20 cellular contexts compared by ENCODE assay signal in genomic region chr3:194565597-194566190, GRCh38.
A peak's percentile ranks its signal among the peaks of the same experiment; 100 is the strongest.
DNase-seq lines count a peak whose midpoint lies in the region; ATAC-seq, FAIRE-seq and TF ChIP-seq lines count a peak whose summit lies in the region.
"Had no signal": no experiment of that assay in that cellular context is flagged by ENCODE, and none has a peak within 500 bp of the region (broad histone marks: within the 10 kb centered on the region; RNA-seq: fewer than 3 reads in every experiment).

No MANE protein-coding gene starts in this region.

- DNase-seq in AG09319 (ENCODE audit: extremely low read depth, low read depth) (peak; percentile 11), IMR-90 (peak; percentile 76), H1 (ENCODE audit: low read depth in 1 of 2, low spot score in 2 of 2) (no peak), mesothelial cell of epicardium (ENCODE audit: low spot score in 2 of 2, unreplicated experiment in 2 of 2) (no peak), sigmoid colon (no peak), NOMO-1 (lab: John Stamatoyannopoulos, UW; ENCODE audit: unreplicated experiment in 2 of 2) (no peak)
- no peak for DNase-seq in activated CD8-positive, alpha-beta T cell treated with anti-CD3 and anti-CD28 coated beads for 36 hours
- DNase-seq: activated CD4-positive, alpha-beta memory T cell treated with anti-CD3 and anti-CD28 coated beads for 36 hours; activated T-cell treated with anti-CD3 and anti-CD28 coated beads, Interleukin-2, amount 50 U/mL, for 4 hours; effector CD4-positive, alpha-beta T cell; GOT3; left lung; NCI-H2171 treated with DMSO at 0.1 percent for 48 hours; T-helper 1 cell had no signal

- H3K27ac ChIP-seq in IMR-90 (ENCODE audit: insufficient read depth, low read length) = peak overlapping the region; percentile 98
- no peak overlapping the region for H3K27ac ChIP-seq in H1 (ENCODE audit: low read depth, low read length)
- H3K27ac ChIP-seq in sigmoid colon = no peak overlapping the region
- H3K27ac ChIP-seq: left lung, pancreas, suprapubic skin had no signal

- H3K27me3 Mint-ChIP-seq in mesothelial cell of epicardium (ENCODE audit: low read depth) = peaks cover 16% of the 10 kb centered on the region
- H3K27me3 Mint-ChIP-seq in activated CD8-positive, alpha-beta T cell treated with anti-CD3 and anti-CD28 coated beads for 36 hours = peaks cover 12% of the 10 kb centered on the region
- H3K27me3 Mint-ChIP-seq: activated naive CD4-positive, alpha-beta T cell treated with anti-CD3 and anti-CD28 coated beads, Interleukin-2, amount 50 U/mL, for 24 hours had no signal

- dilution Hi-C loops in IMR-90 (cut with HindIII; ENCODE audit: low sequenced_read_pairs, unreplicated experiment) = no loop called here

- ATAC-seq in IMR-90 (ENCODE audit: low read depth) (peak; percentile 66), HG02852 (IDR thresholded peaks at IDR 0.05; ENCODE audit: unreplicated experiment) (no peak)
- no peak for ATAC-seq in activated CD8-positive, alpha-beta T cell treated with anti-CD3 and anti-CD28 coated beads for 36 hours
- ATAC-seq: activated T-cell treated with anti-CD3 and anti-CD28 coated beads, Interleukin-2, amount 50 U/mL, for 4 hours; GM12878; left lung; pancreas had no signal

- H3K4me3 ChIP-seq in IMR-90 (ENCODE audit: insufficient read depth, low read depth, low read length) (no peak overlapping the region), H1 (ENCODE audit: extremely low read depth in 1 of 4, insufficient read depth in 2 of 4, low read depth in 3 of 4, low read length in 4 of 4) (no peak overlapping the region), sigmoid colon (no peak overlapping the region)
- H3K4me3 ChIP-seq: GM12878, left lung, pancreas, suprapubic skin had no signal

- no peaks in the 10 kb centered on the region for H3K36me3 ChIP-seq in IMR-90 (ENCODE audit: control insufficient read depth, insufficient read depth, low read length)
- no peaks in the 10 kb centered on the region for H3K36me3 ChIP-seq in H1 (ENCODE audit: control insufficient read depth in 2 of 4, insufficient read depth in 4 of 4, low read length in 3 of 4)
- H3K36me3 ChIP-seq in sigmoid colon = no peaks in the 10 kb centered on the region
- H3K36me3 ChIP-seq: left lung, pancreas, suprapubic skin had no signal

- no peak for FAIRE-seq in H1 (lab: Jason Lieb, UNC)
- FAIRE-seq: GM12878, pancreas, RCC 7860 had no signal

- H3K23ac ChIP-seq in IMR-90 (ENCODE audit: low read depth, low read length) (peak overlapping the region; percentile 95), H1 (ENCODE audit: insufficient read length) (no peak overlapping the region)

- no peak for TF ChIP-seq EP300 in H1 (IDR thresholded peaks at IDR 0.05; ENCODE audit: borderline replicate concordance in 1 of 2, low read depth in 2 of 2, low read length in 2 of 2)
- no peak for TF ChIP-seq EP300 in sigmoid colon (IDR thresholded peaks at IDR 0.05)

- H2AFZ ChIP-seq in IMR-90 (replicated peaks; ENCODE audit: low read length, poor library complexity) (peak overlapping the region; percentile 29), H1 (ENCODE audit: low read length) (no peak overlapping the region)

- H4K8ac ChIP-seq in IMR-90 (ENCODE audit: low read depth in 2 of 2, low read length in 2 of 2) (peak overlapping the region; percentile 80 to 88), H1 (ENCODE audit: extremely low read depth, insufficient read depth, low read length) (no peak overlapping the region)

- H2BK20ac ChIP-seq in IMR-90 (ENCODE audit: low read depth, low read length) (peak overlapping the region; percentile 99), H1 (ENCODE audit: low read length) (0 out of 2 replicates have a peak overlapping the region, but pooled peaks have one; percentile 34)

- no peak for TF ChIP-seq CTCF in AG09319 (IDR thresholded peaks at IDR 0.05; ENCODE audit: low read depth, low read length)
- TF ChIP-seq CTCF in IMR-90 (conservative IDR thresholded peaks at IDR 0.05; ENCODE audit: low read depth, low read length) = no peak
- no peak for TF ChIP-seq CTCF in H1 (IDR thresholded peaks at IDR 0.05; ENCODE audit: control extremely low read depth in 1 of 3, insufficient read depth in 1 of 3, low read depth in 1 of 3, low read length in 3 of 3)
- TF ChIP-seq CTCF in mesothelial cell of epicardium (IDR thresholded peaks at IDR 0.05; ENCODE audit: unreplicated experiment) = no peak
- TF ChIP-seq CTCF in sigmoid colon (IDR thresholded peaks at IDR 0.05) = no peak
- no peak for TF ChIP-seq CTCF in activated CD8-positive, alpha-beta T cell treated with anti-CD3 and anti-CD28 coated beads for 36 hours (IDR thresholded peaks at IDR 0.05)

- H4K5ac ChIP-seq in IMR-90 (ENCODE audit: low read depth, low read length) (peak overlapping the region; percentile 98), H1 (ENCODE audit: insufficient read length, low read depth, low read length) (no peak overlapping the region)

- H3K18ac ChIP-seq in IMR-90 (ENCODE audit: low read depth, low read length) = peak overlapping the region; percentile 97
- no peak overlapping the region for H3K18ac ChIP-seq in H1 (ENCODE audit: extremely low read depth, low read length)

- H2BK120ac ChIP-seq in IMR-90 (ENCODE audit: low read depth, low read length) = peak overlapping the region; percentile 96
- H2BK120ac ChIP-seq in H1 (replicated peaks; ENCODE audit: low read depth, low read length) = no peak overlapping the region

- peak overlapping the region; percentile 59 for H3K27ac Mint-ChIP-seq in mesothelial cell of epicardium
- no peak overlapping the region for H3K27ac Mint-ChIP-seq in activated CD8-positive, alpha-beta T cell treated with anti-CD3 and anti-CD28 coated beads for 36 hours
- H3K27ac Mint-ChIP-seq: activated CD4-positive, alpha-beta memory T cell treated with anti-CD3 and anti-CD28 coated beads for 36 hours; activated naive CD4-positive, alpha-beta T cell treated with anti-CD3 and anti-CD28 coated beads, Interleukin-2, amount 50 U/mL, for 24 hours had no signal

- intact Hi-C loops in IMR-90 (cut with micrococcal nuclease) (no loop called here), sigmoid colon (cut with DNase I) (no loop called here)
- intact Hi-C loops in activated CD8-positive, alpha-beta T cell treated with anti-CD3 and anti-CD28 coated beads for 36 hours (cut with micrococcal nuclease) = no loop called here

- H3K79me2 ChIP-seq in H1 (ENCODE audit: control insufficient read depth in 1 of 2, insufficient read depth in 2 of 2, low read length in 2 of 2) = no peaks in the 10 kb centered on the region

- H3K4me2 ChIP-seq in IMR-90 (ENCODE audit: low read depth, low read length) (peak overlapping the region; percentile 82), H1 (ENCODE audit: insufficient read depth in 1 of 2, low read depth in 2 of 2, low read length in 2 of 2) (no peak overlapping the region)

- H3K4me3 Mint-ChIP-seq in mesothelial cell of epicardium = no peak overlapping the region
- H3K4me3 Mint-ChIP-seq in activated CD8-positive, alpha-beta T cell treated with anti-CD3 and anti-CD28 coated beads for 36 hours = no peak overlapping the region
- H3K4me3 Mint-ChIP-seq: activated CD4-positive, alpha-beta memory T cell treated with anti-CD3 and anti-CD28 coated beads for 36 hours; activated naive CD4-positive, alpha-beta T cell treated with anti-CD3 and anti-CD28 coated beads, Interleukin-2, amount 50 U/mL, for 24 hours; activated T-cell treated with anti-CD3 and anti-CD28 coated beads, Interleukin-2, amount 50 U/mL, for 4 hours had no signal

- H3K27me3 ChIP-seq in IMR-90 (ENCODE audit: control insufficient read depth, insufficient read depth, low read length) (no peaks in the 10 kb centered on the region), H1 (replicated peaks in 1 of 4; ENCODE audit: control insufficient read depth in 3 of 4, extremely low read depth in 1 of 4, insufficient read depth in 3 of 4, low read length in 3 of 4) (peaks cover 0 to 3% (median 0%) of the 10 kb centered on the region in 4 experiments; a peak in 1 of 7 replicates), sigmoid colon (no peaks in the 10 kb centered on the region)
- H3K27me3 ChIP-seq: pancreas, suprapubic skin had no signal

- no peak for TF ChIP-seq POLR2A in IMR-90 (IDR thresholded peaks at IDR 0.05; ENCODE audit: low read depth, low read length)
- no peak for TF ChIP-seq POLR2A in H1 (IDR thresholded peaks at IDR 0.05; ENCODE audit: control extremely low read depth in 1 of 2, low read depth in 2 of 2, low read length in 2 of 2)
- no peak for TF ChIP-seq POLR2A in sigmoid colon (IDR thresholded peaks at IDR 0.05)

- WGBS in IMR-90 (ENCODE audit: extremely low coverage in 2 of 2, insufficient read length in 1 of 2), 2 experiments = 79% methylated on average over 2 of the region's 9 CpGs; no CpG with 5 or more reads in 1 of the 2 experiments
- 81% methylated on average over 9 of the region's 9 CpGs; no CpG with 5 or more reads in 1 of the 2 experiments for WGBS in H1 (ENCODE audit: extremely low coverage in 1 of 2, insufficient coverage in 1 of 2, insufficient read length in 1 of 2, insufficient replicate concordance in 2 of 2, low coverage in 1 of 2, low lambda C conversion rate in 2 of 2, missing lambda C conversion rate in 1 of 2), 2 experiments
- 78 to 84% methylated on average over 9 of the region's 9 CpGs for WGBS in sigmoid colon, 2 donors

- no peaks in the 10 kb centered on the region; a peak in 1 of 4 replicates for H3K79me1 ChIP-seq in IMR-90 (ENCODE audit: low read depth in 1 of 2, low read length in 2 of 2)
- H3K79me1 ChIP-seq in H1 (ENCODE audit: low read depth, low read length) = no peaks in the 10 kb centered on the region

- CTCF ChIA-PET in IMR-90 (lab: Yijun Ruan, JAX) (no interaction called here), H1 (lab: Charles Lee; ENCODE audit: partially characterized antibody) (interaction anchor here (0.8 to 2.0 kb wide), 4 partner anchors 9 to 224 kb away, joined by 3 to 7 read pairs (median 4); no protein-coding TSS in a partner anchor)
- CTCF ChIA-PET in activated CD8-positive, alpha-beta T cell treated with anti-CD3 and anti-CD28 coated beads for 36 hours (lab: Charles Lee) = interaction anchor here (1.3 kb wide), 1 partner anchor 29 kb away, joined by 4 read pairs; no protein-coding TSS in a partner anchor

- H2AK9ac ChIP-seq in IMR-90 (replicated peaks; ENCODE audit: low read depth, low read length, poor library complexity) = peak overlapping the region; percentile 83

- H3K36me3 Mint-ChIP-seq in mesothelial cell of epicardium = no peaks in the 10 kb centered on the region
- H3K36me3 Mint-ChIP-seq in activated CD8-positive, alpha-beta T cell treated with anti-CD3 and anti-CD28 coated beads for 36 hours (ENCODE audit: low read depth) = no peaks in the 10 kb centered on the region
- H3K36me3 Mint-ChIP-seq: activated CD4-positive, alpha-beta memory T cell treated with anti-CD3 and anti-CD28 coated beads for 36 hours; activated naive CD4-positive, alpha-beta T cell treated with anti-CD3 and anti-CD28 coated beads, Interleukin-2, amount 50 U/mL, for 24 hours had no signal

- BruUV-seq in IMR-90 (replicated peaks; lab: Mats Ljungman, UMichigan) = no TSS peak

- H2BK12ac ChIP-seq in H1 (ENCODE audit: low read depth, low read length) = 0 out of 2 replicates have a peak overlapping the region, but pooled peaks have one; percentile 63

- H3K4me1 Mint-ChIP-seq in mesothelial cell of epicardium = peaks cover 29% of the 10 kb centered on the region
- H3K4me1 Mint-ChIP-seq in activated CD8-positive, alpha-beta T cell treated with anti-CD3 and anti-CD28 coated beads for 36 hours (ENCODE audit: low read depth) = peaks cover 5% of the 10 kb centered on the region

- in situ Hi-C loops in IMR-90 (cut with MboI; ENCODE audit: low sequenced_read_pairs) = no loop called here

- peaks cover 12% of the 10 kb centered on the region for H3K9me1 ChIP-seq in IMR-90 (ENCODE audit: insufficient read depth, low read length)

- H3K4me1 ChIP-seq in IMR-90 (ENCODE audit: control insufficient read depth, insufficient read depth, low read length) (peaks cover 10% of the 10 kb centered on the region), H1 (replicated peaks in 1 of 4; ENCODE audit: control insufficient read depth in 3 of 4, insufficient read depth in 4 of 4, low read length in 3 of 4) (peaks cover 0 to 4% (median 0%) of the 10 kb centered on the region in 4 experiments; a peak in 2 of 7 replicates), sigmoid colon (no peaks in the 10 kb centered on the region)
- H3K4me1 ChIP-seq: pancreas, suprapubic skin had no signal

- peaks cover 2% of the 10 kb centered on the region; the same call in 1 of the 2 replicates for H3K9me3 ChIP-seq in IMR-90 (ENCODE audit: control insufficient read depth, insufficient read depth, low read length)
- no peaks in the 10 kb centered on the region for H3K9me3 ChIP-seq in H1 (ENCODE audit: insufficient read depth in 2 of 2, low read depth in 1 of 2, low read length in 1 of 2)
- H3K9me3 ChIP-seq in sigmoid colon = no peaks in the 10 kb centered on the region
- H3K9me3 ChIP-seq: left lung, pancreas, suprapubic skin had no signal

- no peaks in the 10 kb centered on the region for H3K23me2 ChIP-seq in H1 (ENCODE audit: low read depth, low read length)

- TF ChIP-seq RAD21 in IMR-90 (IDR thresholded peaks at IDR 0.05; ENCODE audit: low read length) = no peak
- no peak for TF ChIP-seq RAD21 in H1 (IDR thresholded peaks at IDR 0.05 in 1 of 2, conservative IDR thresholded peaks at IDR 0.05 in 1 of 2; ENCODE audit: low read depth in 2 of 2, low read length in 2 of 2)

- no peaks in the 10 kb centered on the region for H3K9me3 Mint-ChIP-seq in mesothelial cell of epicardium
- H3K9me3 Mint-ChIP-seq in activated CD8-positive, alpha-beta T cell treated with anti-CD3 and anti-CD28 coated beads for 36 hours = no peaks in the 10 kb centered on the region
- H3K9me3 Mint-ChIP-seq: activated CD4-positive, alpha-beta memory T cell treated with anti-CD3 and anti-CD28 coated beads for 36 hours; activated naive CD4-positive, alpha-beta T cell treated with anti-CD3 and anti-CD28 coated beads, Interleukin-2, amount 50 U/mL, for 24 hours; activated T-cell treated with anti-CD3 and anti-CD28 coated beads, Interleukin-2, amount 50 U/mL, for 4 hours had no signal

- H2AK5ac ChIP-seq in IMR-90 (ENCODE audit: low read depth, low read length) (peak overlapping the region; percentile 95), H1 (ENCODE audit: low read depth, low read length) (0 out of 2 replicates have a peak overlapping the region, but pooled peaks have one; percentile 34)

- H3K56ac ChIP-seq in IMR-90 (ENCODE audit: extremely low read depth, insufficient read depth, low read length) = peak overlapping the region; percentile 89
- no peak overlapping the region for H3K56ac ChIP-seq in H1 (replicated peaks; ENCODE audit: insufficient read length, low read depth, low read length)

- POLR2A ChIA-PET in IMR-90 (lab: Charles Lee; ENCODE audit: unreplicated experiment) (no interaction called here), H1 (lab: Charles Lee; ENCODE audit: partially characterized antibody) (interaction anchor here (0.6 kb wide), 2 partner anchors 49 to 585 kb away, joined by 3 to 4 read pairs; no protein-coding TSS in a partner anchor)
- POLR2A ChIA-PET in activated CD8-positive, alpha-beta T cell treated with anti-CD3 and anti-CD28 coated beads for 36 hours (lab: Charles Lee) = no interaction called here

- H4K91ac ChIP-seq in IMR-90 (ENCODE audit: insufficient read depth, low read depth, low read length) = peak overlapping the region; percentile 95
- no peak overlapping the region for H4K91ac ChIP-seq in H1 (replicated peaks; ENCODE audit: insufficient read length, low read length)

- H3K9ac ChIP-seq in IMR-90 (ENCODE audit: low read depth, low read length) = peak overlapping the region; percentile 36
- no peak overlapping the region for H3K9ac ChIP-seq in H1 (replicated peaks in 1 of 4; ENCODE audit: extremely low read depth in 1 of 4, low read depth in 3 of 4, low read length in 3 of 4)

- H3K4ac ChIP-seq in IMR-90 (ENCODE audit: low read depth, low read length) (peak overlapping the region; percentile 91), H1 (replicated peaks; ENCODE audit: insufficient read length, low read depth, low read length) (no peak overlapping the region)

- H2BK5ac ChIP-seq in IMR-90 (ENCODE audit: low read depth, low read length, poor library complexity, severe bottlenecking) (peak overlapping the region; percentile 94), H1 (ENCODE audit: low read depth, low read length) (no peak overlapping the region)

- H4K20me1 ChIP-seq in IMR-90 (ENCODE audit: insufficient read depth, low read length) = no peaks in the 10 kb centered on the region
- no peaks in the 10 kb centered on the region for H4K20me1 ChIP-seq in H1 (replicated peaks in 1 of 2; ENCODE audit: control insufficient read depth in 1 of 2, insufficient read depth in 2 of 2, low read length in 2 of 2)

- peak overlapping the region; percentile 93 for H2BK15ac ChIP-seq in IMR-90 (ENCODE audit: low read depth, low read length)
- no peak overlapping the region for H2BK15ac ChIP-seq in H1 (ENCODE audit: low read length)

- H3K14ac ChIP-seq in IMR-90 (replicated peaks; ENCODE audit: low read depth, low read length) (peak overlapping the region; percentile 81), H1 (ENCODE audit: insufficient read length) (no peak overlapping the region)

Comparison
In these comparisons a context has a peak if more than half of its experiments do, and no peak if none do; other contexts are left out.
1. DNase-seq: peak in AG09319 (single experiment) and IMR-90 (single experiment); none in H1 (0 of 2), mesothelial cell of epicardium (0 of 2), sigmoid colon (single experiment), activated CD8-positive, alpha-beta T cell treated with anti-CD3 and anti-CD28 coated beads for 36 hours (single experiment) and NOMO-1 (0 of 2).